8 cellular contexts compared by ENCODE assay signal in the genomic region with DNA sequence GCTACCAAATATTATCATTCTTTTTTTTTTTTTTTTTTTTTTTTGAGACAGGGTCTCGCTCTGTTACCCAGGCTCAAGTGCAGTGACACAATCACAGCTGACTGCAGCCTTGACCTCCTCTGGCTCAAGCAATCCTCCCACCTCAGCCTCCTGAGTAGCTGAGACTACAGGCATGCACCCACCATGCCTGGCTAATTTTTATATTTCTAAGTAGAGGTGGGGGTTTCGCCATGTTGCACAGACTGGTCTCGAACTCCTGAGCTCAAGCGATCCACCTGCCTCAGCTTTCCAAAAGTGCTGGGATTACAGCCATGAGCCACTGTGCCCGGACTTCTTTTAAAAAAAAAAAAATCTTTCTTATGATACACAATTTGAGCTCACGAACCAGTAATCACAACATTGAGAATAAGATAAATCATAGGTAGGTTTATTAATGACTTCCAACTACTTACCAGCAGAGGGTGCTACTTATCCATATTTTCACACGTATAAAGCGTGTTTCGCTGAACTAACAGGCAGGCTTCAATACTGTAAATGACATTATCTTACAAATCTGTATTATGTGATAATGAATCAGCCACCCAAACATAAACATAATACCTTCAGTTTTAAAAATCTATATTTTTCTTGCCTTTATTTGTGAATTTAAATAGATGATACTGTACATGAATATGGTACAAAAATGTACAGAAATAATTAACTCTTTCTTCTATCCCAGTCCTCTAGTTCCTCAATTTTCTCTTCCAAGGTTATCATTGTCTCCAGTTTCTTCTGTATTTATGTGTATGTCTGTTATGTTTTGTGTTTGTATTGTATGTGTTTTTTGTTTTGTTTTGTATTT. TPM values are rescaled to one million over a fixed set of nuclear protein-coding genes. Genes with fewer than 3 reads are reported as not detected.
DNase-seq lines count a peak whose midpoint lies in the region; ATAC-seq, FAIRE-seq and TF ChIP-seq lines count a peak whose summit lies in the region.

No MANE protein-coding gene starts in this region.

- TF ChIP-seq CTCF in AG09319 (IDR thresholded peaks at IDR 0.05; ENCODE audit: low read depth, low read length) (peak; percentile 38), GM12878 (IDR thresholded peaks at IDR 0.05 in 2 of 3, conservative IDR thresholded peaks at IDR 0.05 in 1 of 3; ENCODE audit: control insufficient read depth in 2 of 3, extremely low read depth in 1 of 3, insufficient read depth in 1 of 3, low read depth in 3 of 3, low read length in 3 of 3) (peak; percentile 35 to 64 (median 45); a peak in 4 of 6 replicates), spleen (IDR thresholded peaks at IDR 0.05 in 8 of 11, conservative IDR thresholded peaks at IDR 0.05 in 3 of 11) (peak; percentile 29 to 82 (median 65))

- POLR2A ChIA-PET in GM12878 (lab: Charles Lee), result interaction anchor here (1.1 to 10.0 kb wide), 3 partner anchors 51 to 128 kb away, joined by 3 to 297 read pairs (median 3); a partner anchor contains a TSS

- peak; percentile 92 for TF ChIP-seq RAD21 in GM12878 (IDR thresholded peaks at IDR 0.05; ENCODE audit: insufficient read depth, low read depth, low read length)

- ATAC-seq in GM18498 (IDR thresholded peaks at IDR 0.05; ENCODE audit: unreplicated experiment), result peak; percentile 62
- peak; percentile 53 for ATAC-seq in HG03520 (IDR thresholded peaks at IDR 0.05; ENCODE audit: unreplicated experiment)
- peak; percentile 72 for ATAC-seq in GM12878

- BruUV-seq in GM12878 (replicated peaks; lab: Mats Ljungman, UMichigan), result no TSS peak

- CTCF ChIA-PET in GM12878 (lab: Yijun Ruan, JAX), result interaction anchor here (0.6 to 6.2 kb wide), 53 partner anchors 9 to 786 kb away, joined by 3 to 161 read pairs (median 6); a partner anchor contains a TSS

- SMC1A ChIA-PET in GM12878 (lab: Charles Lee; ENCODE audit: uncharacterized antibody, unreplicated experiment), result interaction anchor here (0.7 to 5.3 kb wide), 41 partner anchors 9 to 397 kb away, joined by 3 to 125 read pairs (median 8); a partner anchor contains a TSS

- no peak overlapping the region for H2AFZ ChIP-seq in GM12878 (ENCODE audit: control insufficient read depth, low read depth, low read length)

- H3K9me3 ChIP-seq in GM12878 (replicated peaks; ENCODE audit: control insufficient read depth, insufficient read depth, low read length) (no peaks in the 10 kb centered on the region; the same call in 2 of the 3 replicates), spleen (no peaks in the 10 kb centered on the region)

- 12% methylated on average over 8 of the region's 9 CpGs for whole genome bisulfite sequencing in GM12878 (ENCODE audit: insufficient coverage, insufficient replicate concordance, low lambda C conversion rate, missing lambda C conversion rate)
- 34 to 37% (median 35%) methylated on average over 9 of the region's 9 CpGs for WGBS in spleen, 5 donors

- no peak overlapping the region for H3K9ac ChIP-seq in GM12878 (ENCODE audit: control insufficient read depth, insufficient read depth, low read length)

- peak; percentile 68 for FAIRE-seq in GM12878 (lab: Jason Lieb, UNC)

- intact Hi-C loops in GM12878 (cut with micrococcal nuclease; ENCODE audit: unreplicated experiment), result loop anchor here (1.0 kb wide), 1 partner anchor 139 kb away; no protein-coding TSS in a partner anchor
- intact Hi-C loops in spleen (cut with DNase I; ENCODE audit: low total_unique reads), result loop anchor here (2.0 kb wide), 1 partner anchor 137 kb away; no protein-coding TSS in a partner anchor
- intact Hi-C loops in posterior vena cava (cut with DNase I), result loop anchor here in 1 of 2 donors (10.0 kb wide), 1 partner anchor 133 kb away; no protein-coding TSS in a partner anchor

- H3K27me3 ChIP-seq in GM12878 (replicated peaks in 1 of 2; ENCODE audit: control insufficient read depth in 2 of 2, insufficient read depth in 2 of 2, low read length in 1 of 2) (no peaks in the 10 kb centered on the region), spleen (replicated peaks in 1 of 7) (no peaks in the 10 kb centered on the region)

- no peaks in the 10 kb centered on the region for H3K36me3 ChIP-seq in GM12878 (ENCODE audit: control insufficient read depth in 2 of 2, insufficient read depth in 2 of 2, low read length in 1 of 2)
- no peaks in the 10 kb centered on the region for H3K36me3 ChIP-seq in spleen

- no peaks in the 10 kb centered on the region for H4K20me1 ChIP-seq in GM12878 (ENCODE audit: control insufficient read depth, insufficient read depth)

- no peak for TF ChIP-seq POLR2A in GM12878 (IDR thresholded peaks at IDR 0.05; ENCODE audit: low read depth, low read length)
- no peak for TF ChIP-seq POLR2A in spleen (IDR thresholded peaks at IDR 0.05)

- H3K27ac ChIP-seq in GM12878 (ENCODE audit: control insufficient read depth, insufficient read depth) (no peak overlapping the region), spleen (no peak overlapping the region)

- H3K4me3 ChIP-seq in GM12878 (no peak overlapping the region), spleen (no peak overlapping the region)

- peaks cover 29% of the 10 kb centered on the region for H3K4me1 ChIP-seq in GM12878 (ENCODE audit: control insufficient read depth, insufficient read depth, low read length)
- peaks cover 0 to 28% (median 11%) of the 10 kb centered on the region in 6 donors for H3K4me1 ChIP-seq in spleen

- TF ChIP-seq EP300 in GM12878 (IDR thresholded peaks at IDR 0.05; ENCODE audit: borderline replicate concordance in 1 of 2, control insufficient read depth in 1 of 2, low read depth in 2 of 2, low read length in 2 of 2), result no peak

- H3K79me2 ChIP-seq in GM12878 (ENCODE audit: control insufficient read depth, insufficient read depth, low read length), result peaks cover 7% of the 10 kb centered on the region; the same call in 1 of the 2 replicates

- RAD21 ChIA-PET in GM12878 (lab: Charles Lee; ENCODE audit: unreplicated experiment), result interaction anchor here (0.6 to 3.7 kb wide), 44 partner anchors 12 to 454 kb away, joined by 3 to 103 read pairs (median 4); partner anchors contain the start of gene BCAT1

- in situ Hi-C loops in GM12878 (cut with MboI), result loop anchor here (5.0 kb wide), 1 partner anchor 126 kb away; no protein-coding TSS in a partner anchor

- DNase-seq in AG09319 (ENCODE audit: extremely low read depth, low read depth), result peak; percentile 27
- peak; percentile 76 to 87 for DNase-seq in NCI-H526 (lab: John Stamatoyannopoulos, UW)
- peak; percentile 65 for DNase-seq in GM12878 (ENCODE audit: low read depth, low spot score)
- DNase-seq in iPS DF 4.7 (ENCODE audit: extremely low read depth, low spot score), result peak; percentile 28
- DNase-seq in spleen, result no peak
- no peak for DNase-seq in posterior vena cava (ENCODE audit: low spot score)

- H3K4me2 ChIP-seq in GM12878 (ENCODE audit: control insufficient read depth, insufficient read depth), result no peak overlapping the region

TF ChIP-seq in GM12878, 131 proteins besides CTCF, POLR2A, EP300 and RAD21 (continues in another document):
- TF ChIP-seq RB1 (IDR thresholded peaks at IDR 0.05; ENCODE audit: borderline replicate concordance), result peak; percentile 51; the same call in 1 of the 2 replicates
- TF ChIP-seq ZNF207 (IDR thresholded peaks at IDR 0.05; ENCODE audit: borderline replicate concordance), result no peak
- 0 out of 2 replicates have a peak, but pooled peaks have one; percentile 7 for TF ChIP-seq YY1 (IDR thresholded peaks at IDR 0.05; ENCODE audit: low read depth, low read length)
- TF ChIP-seq CBFB (IDR thresholded peaks at IDR 0.05; ENCODE audit: low read depth), result no peak
- TF ChIP-seq EED (IDR thresholded peaks at IDR 0.05; ENCODE audit: low read depth), result no peak

RNA-seq across cellular contexts. Expression of gene BCAT1, which starts 42.5 kb away (rescaled TPM):
- total RNA-seq in GM12878 (2013; cell fraction: nucleolus; rRNA removed), result 74.1 and 84.6 TPM in 2 replicates
- total RNA-seq in GM12878 (2014; rRNA removed) (89.3 and 106 TPM in 2 replicates), GM12878 (2014; rRNA removed; fragmentation: Illumina TruSeq; extraction: Trizol) (122 and 123 TPM in 2 replicates), GM12878 (2021) (187 and 203 TPM in 2 replicates), spleen (10 to 100 TPM in 5 of 7 donors, 1 to 10 TPM in 2; 7.1 to 18.4 (median 12.5) TPM), posterior vena cava (10 to 100 TPM; 44.3 to 45.1 TPM)
- 14.8 TPM for polyA plus RNA-seq in GM12878 (2011; ENCODE audit: low read depth)
- polyA plus RNA-seq in GM12878 (2011; rRNA removed) (31.2 and 47.4 TPM in 2 replicates), GM12878 (2014; fragmentation: Illumina TruSeq; extraction: Trizol) (74.4 and 107 TPM in 2 replicates), GM12878 (2014; fragmentation: Nextera tagmentation; extraction: Ambion mirVana) (10 to 100 TPM; 26.2 to 38.1 TPM), GM12878 (2014; rRNA removed) (44.6 and 50.4 TPM in 2 replicates), GM12878 (2016; fragmentation: Nextera tagmentation; extraction: Ambion mirVana) (100 to 1,000 TPM; 153 to 162 TPM), spleen (1 to 10 TPM in 2 of 3 donors, under 1 TPM in 1; 0.54 to 2.7 (median 2.1) TPM)
- polyA plus RNA-seq in GM12878 (2011; cell fraction: cytosol; rRNA removed), result 10.6 and 17.6 TPM in 2 replicates
- 15.1 and 18.7 TPM in 2 replicates for polyA plus RNA-seq in GM12878 (2011; cell fraction: nucleus; rRNA removed)
- polyA plus RNA-seq in GM12878 (2012), result 21.9 and 34.6 TPM in 2 replicates
- 61.8 and 62.7 TPM in 2 replicates for polyA minus RNA-seq in GM12878 (2011; rRNA and poly(A)+ RNA removed)
- 35.9 and 38.3 TPM in 2 replicates for polyA minus RNA-seq in GM12878 (2011; cell fraction: cytosol; rRNA and poly(A)+ RNA removed)
- 27.0 and 40.6 TPM in 2 replicates for polyA minus RNA-seq in GM12878 (2011; cell fraction: nucleus; rRNA and poly(A)+ RNA removed)

Comparison
In these comparisons a context has a peak if more than half of its experiments do, and no peak if none do; other contexts are left out.
1. DNase-seq: peak in AG09319 (single experiment), NCI-H526 (2 of 2), GM12878 (single experiment) and iPS DF 4.7 (single experiment); none in spleen (single experiment) and posterior vena cava (single experiment).
2. Peak in every context shown above with its lines, with median percentiles within 50 percentile points of each other: CTCF ChIP-seq and ATAC-seq.